In genomic region chr15:67411491-67411890, GRCh38 we compare ENCODE assay signal across 17 cellular contexts.
DNase-seq lines count a peak whose midpoint lies in the region; ATAC-seq, FAIRE-seq and TF ChIP-seq lines count a peak whose summit lies in the region.
"Had no signal": no experiment of that assay in that cellular context is flagged by ENCODE, and none has a peak within 500 bp of the region (broad histone marks: within the 10 kb centered on the region; RNA-seq: fewer than 3 reads in every experiment).

No MANE protein-coding gene starts in this region.

- H2BK20ac ChIP-seq in IMR-90 (ENCODE audit: low read depth, low read length) = no peak overlapping the region

- no peak overlapping the region for H3K4me2 ChIP-seq in IMR-90 (ENCODE audit: low read depth, low read length)
- H3K4me2 ChIP-seq: A549 had no signal

- no peak overlapping the region for H2AFZ ChIP-seq in IMR-90 (replicated peaks; ENCODE audit: low read length, poor library complexity)

- H3K36me3 ChIP-seq in IMR-90 (ENCODE audit: control insufficient read depth, insufficient read depth, low read length) (no peaks in the 10 kb centered on the region), bronchial epithelial cell (ENCODE audit: control insufficient read depth, insufficient read depth, low read length) (no peaks in the 10 kb centered on the region)
- H3K36me3 ChIP-seq: HAP-1 had no signal

- H3K18ac ChIP-seq in IMR-90 (ENCODE audit: low read depth, low read length) = no peak overlapping the region

- H3K9me1 ChIP-seq in IMR-90 (ENCODE audit: insufficient read depth, low read length) = peaks cover 11% of the 10 kb centered on the region

- no peak for FAIRE-seq in bronchial epithelial cell (lab: Jason Lieb, UNC)
- FAIRE-seq: A549, D721Med, GM12878, HTR-8/SVneo had no signal

- no peak overlapping the region for H2BK120ac ChIP-seq in IMR-90 (ENCODE audit: low read depth, low read length)

- H3K9me3 ChIP-seq in IMR-90 (ENCODE audit: control insufficient read depth, insufficient read depth, low read length) = no peaks in the 10 kb centered on the region
- H3K9me3 ChIP-seq: A549, Caco-2, HAP-1 had no signal

- no peak overlapping the region for H3K56ac ChIP-seq in IMR-90 (ENCODE audit: extremely low read depth, insufficient read depth, low read length)

- no peak overlapping the region for H2AK9ac ChIP-seq in IMR-90 (replicated peaks; ENCODE audit: low read depth, low read length, poor library complexity)

- H3K23ac ChIP-seq in IMR-90 (ENCODE audit: low read depth, low read length) = no peak overlapping the region

- H3K79me1 ChIP-seq in IMR-90 (ENCODE audit: low read depth in 1 of 2, low read length in 2 of 2) = no peaks in the 10 kb centered on the region

- dilution Hi-C loops in IMR-90 (cut with HindIII; ENCODE audit: low sequenced_read_pairs, unreplicated experiment) = no loop called here

- peaks cover 7% of the 10 kb centered on the region for H3K4me1 ChIP-seq in IMR-90 (ENCODE audit: control insufficient read depth, insufficient read depth, low read length)
- H3K4me1 ChIP-seq: HAP-1 had no signal

- H3K4me3 ChIP-seq in IMR-90 (ENCODE audit: insufficient read depth, low read depth, low read length) (no peak overlapping the region), bronchial epithelial cell (ENCODE audit: low read depth, low read length) (no peak overlapping the region)
- H3K4me3 ChIP-seq: A549, GM12878, HAP-1 had no signal

- H4K91ac ChIP-seq in IMR-90 (ENCODE audit: insufficient read depth, low read depth, low read length) = no peak overlapping the region

- no peak overlapping the region for H2AK5ac ChIP-seq in IMR-90 (ENCODE audit: low read depth, low read length)

- no peak overlapping the region for H4K5ac ChIP-seq in IMR-90 (ENCODE audit: low read depth, low read length)

- H3K14ac ChIP-seq in IMR-90 (replicated peaks; ENCODE audit: low read depth, low read length) = no peak overlapping the region

- no peak overlapping the region for H2BK5ac ChIP-seq in IMR-90 (ENCODE audit: low read depth, low read length, poor library complexity, severe bottlenecking)

- TF ChIP-seq POLR2A in IMR-90 (IDR thresholded peaks at IDR 0.05; ENCODE audit: low read depth, low read length) = no peak

- H3K27ac ChIP-seq in IMR-90 (ENCODE audit: insufficient read depth, low read length) = no peak overlapping the region
- H3K27ac ChIP-seq: 22Rv1, A549, C4-2B had no signal

- H2BK15ac ChIP-seq in IMR-90 (ENCODE audit: low read depth, low read length) = no peak overlapping the region

- H3K9ac ChIP-seq in IMR-90 (ENCODE audit: low read depth, low read length) = no peak overlapping the region

- intact Hi-C loops in IMR-90 (cut with micrococcal nuclease) = no loop called here

- H3K27me3 ChIP-seq in IMR-90 (ENCODE audit: control insufficient read depth, insufficient read depth, low read length) (no peaks in the 10 kb centered on the region; the same call in 1 of the 2 replicates), bronchial epithelial cell (ENCODE audit: control insufficient read depth, insufficient read depth, low read length) (no peaks in the 10 kb centered on the region)

- in situ Hi-C loops in IMR-90 (cut with MboI; ENCODE audit: low sequenced_read_pairs) = no loop called here

- POLR2A ChIA-PET in IMR-90 (lab: Charles Lee; ENCODE audit: unreplicated experiment) = no interaction called here

- CTCF ChIA-PET in IMR-90 (lab: Yijun Ruan, JAX) = interaction anchor here (1.0 kb wide), 1 partner anchor 22 kb away, joined by 3 read pairs; no protein-coding TSS in a partner anchor

- no peak overlapping the region for H4K8ac ChIP-seq in IMR-90 (ENCODE audit: low read depth in 2 of 2, low read length in 2 of 2)

- peak; percentile 22 for DNase-seq in EH (ENCODE audit: low read depth)
- peak; percentile 6 for DNase-seq in IMR-90
- DNase-seq in bronchial epithelial cell (ENCODE audit: low read depth) = peak; percentile 6
- peak; percentile 51 for DNase-seq in renal cortical epithelial cell (ENCODE audit: low read depth)
- DNase-seq in NCI-H128 (lab: John Stamatoyannopoulos, UW; ENCODE audit: unreplicated experiment) = no peak
- DNase-seq in activated CD4-positive, alpha-beta T cell treated with anti-CD3 and anti-CD28 coated beads for 1 hour = no peak
- DNase-seq in NCI-H1694 (lab: John Stamatoyannopoulos, UW) = no peak
- DNase-seq: AML-193; Caco-2; CD4-positive, alpha-beta T cell had no signal

- H3K4ac ChIP-seq in IMR-90 (ENCODE audit: low read depth, low read length) = no peak overlapping the region

- no peak for ATAC-seq in IMR-90 (ENCODE audit: low read depth)
- ATAC-seq: A549, GM12878 had no signal

- BruUV-seq in IMR-90 (replicated peaks; lab: Mats Ljungman, UMichigan) = no TSS peak

- TF ChIP-seq CTCF in IMR-90 (conservative IDR thresholded peaks at IDR 0.05; ENCODE audit: low read depth, low read length) (no peak), bronchial epithelial cell (IDR thresholded peaks at IDR 0.05; ENCODE audit: insufficient read depth, low read length, severe bottlenecking) (no peak)

- no peaks in the 10 kb centered on the region for H4K20me1 ChIP-seq in IMR-90 (ENCODE audit: insufficient read depth, low read length)

- TF ChIP-seq RAD21 in IMR-90 (IDR thresholded peaks at IDR 0.05; ENCODE audit: low read length) = no peak

TF ChIP-seq in IMR-90, 13 proteins besides CTCF, POLR2A, EP300 and RAD21:
- TF ChIP-seq NFE2L2 (IDR thresholded peaks at IDR 0.05; ENCODE audit: low read depth, low read length) (no peak), BHLHE40 (IDR thresholded peaks at IDR 0.05; ENCODE audit: low read depth, low read length) (no peak), RFX5 (IDR thresholded peaks at IDR 0.05; ENCODE audit: low read depth, low read length) (no peak), RCOR1 (IDR thresholded peaks at IDR 0.05; ENCODE audit: insufficient replicate concordance, low read length) (no peak), CHD1 (IDR thresholded peaks at IDR 0.05; ENCODE audit: low read depth, low read length) (no peak), FOS (IDR thresholded peaks at IDR 0.05; ENCODE audit: low read depth, low read length) (no peak), USF2 (IDR thresholded peaks at IDR 0.05; ENCODE audit: low read depth, low read length) (no peak), MAZ (IDR thresholded peaks at IDR 0.05; ENCODE audit: borderline replicate concordance, low read depth, low read length) (no peak), MXI1 (IDR thresholded peaks at IDR 0.05; ENCODE audit: borderline replicate concordance, low read depth, low read length) (no peak), CEBPB (IDR thresholded peaks at IDR 0.05; ENCODE audit: low read depth, low read length) (no peak), MAFK (IDR thresholded peaks at IDR 0.05; ENCODE audit: low read depth, low read length) (no peak), SMC3 (IDR thresholded peaks at IDR 0.05; ENCODE audit: low read depth, low read length) (no peak), ELK1 (IDR thresholded peaks at IDR 0.05; ENCODE audit: borderline replicate concordance, low read depth, low read length) (no peak)

Comparison
In these comparisons a context has a peak if more than half of its experiments do, and no peak if none do; other contexts are left out.
1. DNase-seq: peak in EH (single experiment), IMR-90 (single experiment), bronchial epithelial cell (single experiment) and renal cortical epithelial cell (single experiment); none in NCI-H128 (single experiment), activated CD4-positive, alpha-beta T cell treated with anti-CD3 and anti-CD28 coated beads for 1 hour (single experiment) and NCI-H1694 (single experiment).